Comparison of ENCODE assay signal across 8 cellular contexts in genomic region chr5:81851481-81852178, GRCh38.
DNase-seq lines count a peak whose midpoint lies in the region; ATAC-seq, FAIRE-seq and TF ChIP-seq lines count a peak whose summit lies in the region.

No MANE protein-coding gene starts in this region.

- ATAC-seq in HG02840 (IDR thresholded peaks at IDR 0.05; ENCODE audit: low FRiP score, unreplicated experiment): peak; percentile 87
- peak; percentile 89 to 94 for ATAC-seq in left cardiac atrium
- peak; percentile 98 for ATAC-seq in upper lobe of left lung (ENCODE audit: low FRiP score in 2 of 2)

- TF ChIP-seq POLR2A in GM12891 (IDR thresholded peaks at IDR 0.05; ENCODE audit: low read depth, low read length) (peak; percentile 70), upper lobe of left lung (IDR thresholded peaks at IDR 0.05) (peak in 3 of 4 donors; percentile 28 to 68 (median 61))

- peak; percentile 95 for FAIRE-seq in GM12891 (lab: Jason Lieb, UNC)

- no peaks in the 10 kb centered on the region for H3K27me3 ChIP-seq in upper lobe of left lung

- H3K4me3 ChIP-seq in upper lobe of left lung: peak overlapping the region in 3 of 4 donors; percentile 49 to 62 (median 53)

- H3K36me3 ChIP-seq in upper lobe of left lung: no peaks in the 10 kb centered on the region

- H3K27ac ChIP-seq in upper lobe of left lung: peak overlapping the region; percentile 73 to 92 (median 86)

- H3K4me1 ChIP-seq in upper lobe of left lung: peaks cover 24 to 44% (median 31%) of the 10 kb centered on the region in 4 donors

- peak in 2 of 6 experiments; percentile 19 to 28 for TF ChIP-seq CTCF in upper lobe of left lung (IDR thresholded peaks at IDR 0.05)

- no peaks in the 10 kb centered on the region for H3K9me3 ChIP-seq in upper lobe of left lung

- peak; percentile 67 for DNase-seq in GM12891 (ENCODE audit: insufficient read length, low spot score)
- peak; percentile 62 for DNase-seq in NCI-H146 treated with DMSO at 0.1 percent for 48 hours (lab: John Stamatoyannopoulos, UW; ENCODE audit: unreplicated experiment)
- DNase-seq in T-helper 1 cell: peak; percentile 75 to 93 (median 82)
- DNase-seq in amniotic stem cell (lab: John Stamatoyannopoulos, UW): peak; percentile 84
- peak; percentile 95 for DNase-seq in left cardiac atrium
- peak; percentile 93 to 100 (median 96) for DNase-seq in posterior cingulate gyrus
- peak; percentile 97 to 99 for DNase-seq in upper lobe of left lung

- intact Hi-C loops in left cardiac atrium (cut with DNase I): loop anchor here (1.0 to 10.0 kb wide), 5 partner anchors 63 to 427 kb away; partner anchors contain the start of genes SSBP2 (in 2 of the 2) and ATG10 (in 1 of the 2)
- intact Hi-C loops in posterior cingulate gyrus (cut with DNase I): loop anchor here (1.0 to 10.0 kb wide), 5 partner anchors 64 to 424 kb away; partner anchors contain the start of gene SSBP2

- 0 to 1% methylated on average over 13 to 29 of the region's 31 CpGs for WGBS in upper lobe of left lung, 2 donors

- TF ChIP-seq EP300 in upper lobe of left lung (IDR thresholded peaks at IDR 0.05): peak in 2 of 4 donors; percentile 54 to 67

TF ChIP-seq in GM12891, 5 proteins besides CTCF, POLR2A, EP300 and RAD21:
- peak; percentile 70; the same call in 1 of the 2 replicates for TF ChIP-seq POLR2AphosphoS5 (IDR thresholded peaks at IDR 0.05; ENCODE audit: low read depth, low read length)
- TF ChIP-seq PAX5 (IDR thresholded peaks at IDR 0.05; ENCODE audit: insufficient read depth, low read length, severe bottlenecking): peak; percentile 71
- peak; percentile 98 for TF ChIP-seq POU2F2 (IDR thresholded peaks at IDR 0.05; ENCODE audit: low read depth, low read length)
- no peak for TF ChIP-seq SPI1 (IDR thresholded peaks at IDR 0.05; ENCODE audit: low read depth, low read length)
- peak; percentile 90 for TF ChIP-seq TAF1 (IDR thresholded peaks at IDR 0.05; ENCODE audit: low read depth, low read length)

Comparison
In these comparisons a context has a peak if more than half of its experiments do, and no peak if none do; other contexts are left out.
1. Peak in every context shown above with its lines: DNase-seq, ATAC-seq, H3K4me3 ChIP-seq and H3K27ac ChIP-seq.